ENCODE assay signal across 19 cellular contexts in the genomic region with DNA sequence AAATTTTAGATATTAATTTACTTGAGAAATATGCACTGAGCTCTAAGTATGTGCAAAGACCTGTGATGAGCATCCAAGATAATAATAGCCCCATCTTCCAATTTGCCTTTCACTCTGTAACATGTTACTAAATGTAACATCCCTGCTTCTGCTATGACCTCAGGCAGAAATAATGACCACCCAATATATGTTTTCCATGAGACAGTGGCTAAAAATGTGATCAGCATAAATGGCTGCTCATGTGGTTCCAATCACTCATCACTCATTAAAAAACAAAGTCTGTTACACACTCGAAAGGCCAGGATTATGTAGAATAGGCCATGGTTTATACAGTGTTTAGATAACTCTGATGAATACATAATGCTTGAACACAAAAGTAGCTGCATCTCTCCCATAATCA.
"Had no signal": no experiment of that assay in that cellular context is flagged by ENCODE, and none has a peak within 500 bp of the region (broad histone marks: within the 10 kb centered on the region; RNA-seq: fewer than 3 reads in every experiment).

No MANE protein-coding gene starts in this region.

- ATAC-seq: Panc1, PC-3 had no signal

- H3K27me3 ChIP-seq: MG63 had no signal

- H3K9ac ChIP-seq: SK-N-SH had no signal

- H3K9me3 ChIP-seq: SK-N-SH had no signal

- H3K4me2 ChIP-seq: SK-N-SH had no signal

- H3K4me3 ChIP-seq: MG63 had no signal

- H3K27ac ChIP-seq: RWPE1 had no signal

- H3K36me3 ChIP-seq: MG63 had no signal

- DNase-seq: MG63, NCI-H1092 treated with DMSO at 0.1 percent for 48 hours, NCI-H1436, NCI-H187, NCI-H2029, NCI-H2081 treated with DMSO at 0.1 percent for 48 hours, NCI-H2171, NCI-H226, NCI-H446, NCI-H510A, NCI-H524 treated with DMSO at 0.1 percent for 48 hours, NCI-H69, NCI-H774, PC-3, SHP77, SK-N-SH, SW 1271 had no signal

- H3K9me2 ChIP-seq: SK-N-SH had no signal
